8 cellular contexts compared by ENCODE assay signal in the genomic region with DNA sequence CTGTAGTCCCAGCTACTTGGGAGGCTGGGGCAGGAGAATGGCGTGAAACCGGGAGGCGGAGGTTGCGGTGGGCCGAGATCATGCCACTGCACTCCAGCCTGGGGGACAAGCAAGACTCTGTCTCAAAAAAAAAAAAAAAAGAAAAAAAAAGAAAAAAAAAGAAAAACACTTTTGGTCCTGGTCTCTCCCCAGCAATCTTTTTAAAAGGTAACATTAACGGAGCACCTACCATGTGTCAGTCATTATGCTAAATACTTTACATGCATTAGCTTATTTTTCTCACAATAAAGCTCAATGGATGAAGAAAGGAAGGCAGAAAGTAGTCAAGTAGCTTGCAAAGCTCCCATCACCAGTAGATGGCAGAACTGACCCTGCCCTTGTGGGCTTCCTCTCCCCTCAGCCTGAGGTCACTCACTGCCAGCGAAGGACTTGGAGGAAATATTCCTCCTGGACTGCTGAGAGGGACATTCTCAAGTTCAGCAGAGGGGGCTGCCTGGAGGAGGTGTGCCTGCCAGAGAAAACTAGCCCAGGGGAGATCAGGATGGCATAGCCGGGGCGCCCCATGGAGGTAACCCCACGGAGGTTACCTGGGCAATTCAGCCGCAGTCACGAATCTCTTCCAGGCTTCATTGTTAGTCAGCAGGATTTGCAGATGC. TPM values are rescaled to one million over a fixed set of nuclear protein-coding genes. Genes with fewer than 3 reads are reported as not detected.
DNase-seq lines count a peak whose midpoint lies in the region; ATAC-seq and TF ChIP-seq lines count a peak whose summit lies in the region.

No MANE protein-coding gene starts in this region.

- peak overlapping the region; percentile 11 for H2AFZ ChIP-seq in osteoblast (ENCODE audit: low read length)

- DNase-seq in AG08395 (ENCODE audit: low spot score) (peak; percentile 68), GDM1 (lab: John Stamatoyannopoulos, UW) (peak; percentile 44), NCI-H2227 (lab: John Stamatoyannopoulos, UW; ENCODE audit: unreplicated experiment) (peak; percentile 54), glomerular visceral epithelial cell (ENCODE audit: extremely low spot score) (peak; percentile 65), osteoblast (ENCODE audit: insufficient read length, low spot score, missing footprints) (peak; percentile 92), NCI-H345 (lab: John Stamatoyannopoulos, UW) (no peak)

- H3K27me3 ChIP-seq in osteoblast (ENCODE audit: insufficient read depth, low read length), result no peaks in the 10 kb centered on the region

- H3K27ac ChIP-seq in osteoblast (ENCODE audit: low read depth, low read length), result no peak overlapping the region

- H3K27me3 Mint-ChIP-seq in activated naive CD4-positive, alpha-beta T cell treated with anti-CD3 and anti-CD28 coated beads, Interleukin-2, amount 50 U/mL, for 24 hours, result no peaks in the 10 kb centered on the region

- no peak for ATAC-seq in GM19023 (IDR thresholded peaks at IDR 0.05; ENCODE audit: unreplicated experiment)

- H3K4me1 Mint-ChIP-seq in activated naive CD4-positive, alpha-beta T cell treated with anti-CD3 and anti-CD28 coated beads, Interleukin-2, amount 50 U/mL, for 24 hours, result peaks cover 38% of the 10 kb centered on the region

- H3K4me2 ChIP-seq in osteoblast (ENCODE audit: insufficient read depth, low read length), result peak overlapping the region; percentile 26

- no peak overlapping the region for H3K4me3 ChIP-seq in osteoblast (ENCODE audit: insufficient read depth, low read length)

- H3K9me3 Mint-ChIP-seq in activated naive CD4-positive, alpha-beta T cell treated with anti-CD3 and anti-CD28 coated beads, Interleukin-2, amount 50 U/mL, for 24 hours, result no peaks in the 10 kb centered on the region

- no peaks in the 10 kb centered on the region for H3K79me2 ChIP-seq in osteoblast (ENCODE audit: insufficient read depth, low read length)

- peak; percentile 90 for TF ChIP-seq CTCF in osteoblast (IDR thresholded peaks at IDR 0.05; ENCODE audit: extremely low read depth, low read depth, low read length)

- H3K27ac Mint-ChIP-seq in activated naive CD4-positive, alpha-beta T cell treated with anti-CD3 and anti-CD28 coated beads, Interleukin-2, amount 50 U/mL, for 24 hours, result peak overlapping the region; percentile 35

- H3K36me3 ChIP-seq in osteoblast (ENCODE audit: insufficient read depth, low read length), result no peaks in the 10 kb centered on the region

- H3K9me3 ChIP-seq in osteoblast (ENCODE audit: low read depth, low read length), result no peaks in the 10 kb centered on the region

- H4K20me1 ChIP-seq in osteoblast (ENCODE audit: insufficient read depth, low read length), result no peaks in the 10 kb centered on the region

- H3K36me3 Mint-ChIP-seq in activated naive CD4-positive, alpha-beta T cell treated with anti-CD3 and anti-CD28 coated beads, Interleukin-2, amount 50 U/mL, for 24 hours, result peaks cover 1% of the 10 kb centered on the region

- H3K4me1 ChIP-seq in osteoblast (ENCODE audit: insufficient read depth, low read length), result peaks cover 20% of the 10 kb centered on the region

- H3K4me3 Mint-ChIP-seq in activated naive CD4-positive, alpha-beta T cell treated with anti-CD3 and anti-CD28 coated beads, Interleukin-2, amount 50 U/mL, for 24 hours, result no peak overlapping the region

RNA-seq across cellular contexts. Expression of a gene that starts 15.5 kb away (rescaled TPM):
- total RNA-seq in osteoblast, result 12.1 and 13.8 TPM in 2 replicates

RNA-seq across cellular contexts. Expression of a gene that starts 56.6 kb away (rescaled TPM):
- total RNA-seq in osteoblast, result 2.9 and 4.4 TPM in 2 replicates
